Comparison of ENCODE assay signal across 29 cellular contexts in genomic region chr16:76214856-76215255, GRCh38.
"Had no signal": no experiment of that assay in that cellular context is flagged by ENCODE, and none has a peak within 500 bp of the region (broad histone marks: within the 10 kb centered on the region; RNA-seq: fewer than 3 reads in every experiment).

No MANE protein-coding gene starts in this region.

- H3K4me3 ChIP-seq: ascending aorta, breast epithelium, cardiac muscle cell, colonic mucosa, gastrocnemius medialis, heart left ventricle had no signal

- H3K27me3 ChIP-seq: ascending aorta, breast epithelium, cardiac muscle cell, colonic mucosa, gastrocnemius medialis had no signal

- H3K36me3 ChIP-seq: ascending aorta, breast epithelium, cardiac muscle cell, colonic mucosa, gastrocnemius medialis, heart left ventricle had no signal

- H3K27me3 Mint-ChIP-seq: activated CD4-positive, alpha-beta T cell treated with anti-CD3 and anti-CD28 coated beads, Interleukin-2, amount 10 ng/mL, durations not matched to agents 7 days and 5 days; activated CD8-positive, alpha-beta T cell treated with anti-CD3 and anti-CD28 coated beads for 36 hours; activated naive CD8-positive, alpha-beta T cell treated with anti-CD3 and anti-CD28 coated beads, Interleukin-2, amount 10 ng/mL, durations not matched to agents 7 days and 5 days; T-helper 17 cell had no signal

- H3K36me3 Mint-ChIP-seq: activated naive CD8-positive, alpha-beta T cell treated with anti-CD3 and anti-CD28 coated beads, Interleukin-2, amount 10 ng/mL, durations not matched to agents 7 days and 5 days; brain had no signal

- H3K4me1 ChIP-seq: ascending aorta, breast epithelium, colonic mucosa, gastrocnemius medialis, heart left ventricle had no signal

- ATAC-seq: activated CD8-positive, alpha-beta T cell treated with anti-CD3 and anti-CD28 coated beads for 36 hours; activated naive CD4-positive, alpha-beta T cell treated with anti-CD3 and anti-CD28 coated beads, Interleukin-2, amount 50 U/mL, for 72 hours; activated T-cell treated with anti-CD3 and anti-CD28 coated beads, Interleukin-2, amount 50 U/mL, for 4 hours; esophagus mucosa; gastrocnemius medialis; heart left ventricle; T-helper 17 cell had no signal

- H3K27ac Mint-ChIP-seq: activated CD4-positive, alpha-beta T cell treated with anti-CD3 and anti-CD28 coated beads, Interleukin-2, amount 10 ng/mL, durations not matched to agents 7 days and 5 days; activated CD8-positive, alpha-beta T cell treated with anti-CD3 and anti-CD28 coated beads for 36 hours; activated naive CD4-positive, alpha-beta T cell treated with anti-CD3 and anti-CD28 coated beads for 36 hours; activated naive CD4-positive, alpha-beta T cell treated with anti-CD3 and anti-CD28 coated beads, Interleukin-2, amount 50 U/mL, for 72 hours; activated naive CD8-positive, alpha-beta T cell treated with anti-CD3 and anti-CD28 coated beads, Interleukin-2, amount 10 ng/mL, durations not matched to agents 7 days and 5 days; activated T-helper 2 cell treated with anti-CD3 and anti-CD28 coated beads, Interferon-gamma antibody, Interleukin-2, Interleukin-4, amounts not matched to agents 10 μg/mL and 5 μg/mL and 100 μg/mL, durations not matched to agents 14 hours and 24 hours and 36 hours; brain; T-helper 17 cell; T-helper 2 cell treated with Interferon-gamma antibody and Interleukin-4, amounts not matched to agents 5 μg/mL and 100 μg/mL, for 36 hours had no signal

- H3K4me3 Mint-ChIP-seq: activated CD4-positive, alpha-beta T cell treated with anti-CD3 and anti-CD28 coated beads, Interleukin-2, amount 10 ng/mL, durations not matched to agents 7 days and 5 days; activated CD8-positive, alpha-beta T cell treated with anti-CD3 and anti-CD28 coated beads for 36 hours; activated naive CD4-positive, alpha-beta T cell treated with anti-CD3 and anti-CD28 coated beads for 36 hours; activated naive CD8-positive, alpha-beta T cell treated with anti-CD3 and anti-CD28 coated beads, Interleukin-2, amount 10 ng/mL, durations not matched to agents 7 days and 5 days; activated T-cell treated with anti-CD3 and anti-CD28 coated beads, Interleukin-2, amount 50 U/mL, for 4 hours; brain; T-helper 17 cell; T-helper 2 cell treated with Interferon-gamma antibody and Interleukin-4, amounts not matched to agents 5 μg/mL and 100 μg/mL, for 36 hours had no signal

- H3K27ac ChIP-seq: ascending aorta, breast epithelium, cardiac muscle cell, colonic mucosa, gastrocnemius medialis, heart left ventricle had no signal

- DNase-seq: activated CD4-positive, alpha-beta T cell treated with anti-CD3 and anti-CD28 coated beads for 1 hour; activated CD4-positive, alpha-beta T cell treated with anti-CD3 and anti-CD28 coated beads for 4 hours; activated CD4-positive, alpha-beta T cell treated with anti-CD3 and anti-CD28 coated beads, Interleukin-2, amount 10 ng/mL, durations not matched to agents 7 days and 5 days; activated CD4-positive, alpha-beta T cell treated with anti-CD3 and anti-CD28 coated beads, Interleukin-2, amount 50 U/mL, for 48 hours; activated CD8-positive, alpha-beta memory T cell treated with anti-CD3 and anti-CD28 coated beads for 24 hours; activated CD8-positive, alpha-beta T cell treated with anti-CD3 and anti-CD28 coated beads for 36 hours; activated effector memory CD4-positive, alpha-beta T cell treated with anti-CD3 and anti-CD28 coated beads, Interleukin-2, amount 50 U/mL, for 16 hours; activated naive CD4-positive, alpha-beta T cell treated with anti-CD3 and anti-CD28 coated beads for 36 hours; activated naive CD8-positive, alpha-beta T cell treated with anti-CD3 and anti-CD28 coated beads, Interleukin-2, amount 10 ng/mL, durations not matched to agents 7 days and 5 days; activated T-cell treated with anti-CD3 and anti-CD28 coated beads, Interleukin-2, amount 50 U/mL, for 4 hours; central memory CD4-positive, alpha-beta T cell; cerebellar nuclear complex; colonic mucosa; effector CD8-positive, alpha-beta T cell; foreskin fibroblast; gastrocnemius medialis; glutamatergic neuron; heart left ventricle; T-helper 1 cell; T-helper 17 cell; T1000 had no signal

- H3K9me3 ChIP-seq: ascending aorta, colonic mucosa had no signal

- H3K4me1 Mint-ChIP-seq: activated CD4-positive, alpha-beta T cell treated with anti-CD3 and anti-CD28 coated beads, Interleukin-2, amount 10 ng/mL, durations not matched to agents 7 days and 5 days; activated naive CD8-positive, alpha-beta T cell treated with anti-CD3 and anti-CD28 coated beads, Interleukin-2, amount 10 ng/mL, durations not matched to agents 7 days and 5 days; brain; T-helper 17 cell had no signal
